Comparison of ENCODE assay signal across 8 cellular contexts in the genomic region with DNA sequence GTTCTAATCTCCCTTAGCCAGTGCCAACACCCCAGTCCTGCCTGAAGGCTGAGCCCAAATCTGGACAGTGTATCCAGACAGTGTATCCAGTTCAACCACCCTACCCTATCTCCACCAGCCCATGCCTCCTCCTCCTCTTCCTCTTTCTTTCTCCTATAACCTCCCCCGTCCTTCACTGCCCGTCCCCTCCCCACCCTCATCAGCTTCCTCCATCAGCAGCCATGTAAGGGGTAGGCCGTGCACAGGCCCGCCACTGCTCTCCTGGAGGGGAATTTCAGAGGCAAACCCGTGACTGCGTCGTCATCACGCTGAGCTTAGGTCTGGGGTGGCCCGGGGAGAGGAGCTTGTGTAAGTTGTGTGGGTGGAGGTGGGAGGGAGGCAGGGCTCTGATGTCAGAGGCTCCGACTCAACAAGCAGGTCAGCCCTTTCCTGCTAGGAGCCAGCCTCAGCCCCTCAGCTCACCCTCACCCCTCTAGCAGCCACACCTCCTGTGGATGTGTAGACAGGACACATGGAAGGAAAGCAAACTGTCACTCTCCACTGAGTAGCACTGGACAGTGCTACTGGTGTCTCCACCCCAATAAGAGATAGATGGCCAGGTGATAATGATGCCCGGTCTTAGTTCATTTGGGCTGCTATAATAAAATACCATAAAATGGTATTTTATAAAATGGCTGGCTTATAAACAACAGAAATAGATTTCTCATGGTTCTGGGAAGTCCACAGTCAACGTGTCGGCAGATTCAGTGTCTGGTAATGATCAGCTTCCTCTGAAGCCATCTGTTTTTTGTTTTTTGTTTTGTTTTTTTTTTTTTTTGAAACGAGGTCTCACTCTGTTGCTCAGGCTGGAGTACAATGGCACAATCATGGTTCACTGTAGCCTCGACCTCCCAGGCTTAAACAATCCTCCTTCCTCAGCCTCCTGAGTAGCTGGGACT. TPM values are rescaled to one million over a fixed set of nuclear protein-coding genes. Genes with fewer than 3 reads are reported as not detected.
DNase-seq lines count a peak whose midpoint lies in the region; ATAC-seq and TF ChIP-seq lines count a peak whose summit lies in the region.

No MANE protein-coding gene starts in this region.

- H3K36me3 ChIP-seq in WERI-Rb-1 = no peaks in the 10 kb centered on the region

- CTCF ChIA-PET in T-cell (lab: Charles Lee) = interaction anchor here (0.6 to 1.5 kb wide), 20 partner anchors 10 to 168 kb away, joined by 3 to 19 read pairs (median 4); no protein-coding TSS in a partner anchor

- POLR2A ChIA-PET in T-cell (lab: Charles Lee) = interaction anchor here (0.5 to 1.5 kb wide), 8 partner anchors 11 to 894 kb away, joined by 3 to 13 read pairs (median 7); no protein-coding TSS in a partner anchor
- POLR2A ChIA-PET in activated naive CD8-positive, alpha-beta T cell treated with anti-CD3 and anti-CD28 coated beads, Interleukin-2, amount 10 ng/mL, durations not matched to agents 7 days and 5 days (lab: Charles Lee) = interaction anchor here (0.7 to 3.2 kb wide), 14 partner anchors 9 to 63 kb away, joined by 3 to 39 read pairs (median 3); partner anchors contain the start of gene IRF2BPL

- peaks cover 7% of the 10 kb centered on the region for H3K9me3 ChIP-seq in WERI-Rb-1 (ENCODE audit: severe bottlenecking)

- H3K36me3 Mint-ChIP-seq in T-cell = peaks cover 6% of the 10 kb centered on the region
- peaks cover 4% of the 10 kb centered on the region for H3K36me3 Mint-ChIP-seq in activated naive CD8-positive, alpha-beta T cell treated with anti-CD3 and anti-CD28 coated beads, Interleukin-2, amount 10 ng/mL, durations not matched to agents 7 days and 5 days

- peaks cover 0 to 7% (median 6%) of the 10 kb centered on the region in 3 donors for H3K9me3 Mint-ChIP-seq in T-cell
- peaks cover 10% of the 10 kb centered on the region for H3K9me3 Mint-ChIP-seq in activated naive CD8-positive, alpha-beta T cell treated with anti-CD3 and anti-CD28 coated beads, Interleukin-2, amount 10 ng/mL, durations not matched to agents 7 days and 5 days

- peak in 33 of 34 experiments; percentile 44 to 89 (median 80) for DNase-seq in T-cell
- DNase-seq in activated naive CD8-positive, alpha-beta T cell treated with anti-CD3 and anti-CD28 coated beads, Interleukin-2, amount 10 ng/mL, durations not matched to agents 7 days and 5 days = peak; percentile 73
- no peak for DNase-seq in left lobe of liver (ENCODE audit: low spot score)
- peak; percentile 77 to 90 for DNase-seq in stimulated activated CD8-positive, alpha-beta memory T cell treated with anti-CD3 and anti-CD28 coated beads, Interleukin-15, amount 100 ng/mL, for 4 hours (ENCODE audit: low read depth in 2 of 2)
- DNase-seq in NCI-H1048 (lab: John Stamatoyannopoulos, UW) = no peak
- DNase-seq in WERI-Rb-1 = no peak

- no peak overlapping the region for H3K27ac ChIP-seq in WERI-Rb-1

- TF ChIP-seq CTCF in WERI-Rb-1 (IDR thresholded peaks at IDR 0.05; ENCODE audit: low read depth, low read length) = no peak

- H3K27me3 Mint-ChIP-seq in T-cell = no peaks in the 10 kb centered on the region
- no peaks in the 10 kb centered on the region for H3K27me3 Mint-ChIP-seq in activated naive CD8-positive, alpha-beta T cell treated with anti-CD3 and anti-CD28 coated beads, Interleukin-2, amount 10 ng/mL, durations not matched to agents 7 days and 5 days

- peaks cover 15 to 21% (median 19%) of the 10 kb centered on the region in 3 donors for H3K4me1 Mint-ChIP-seq in T-cell
- peaks cover 30% of the 10 kb centered on the region for H3K4me1 Mint-ChIP-seq in activated naive CD8-positive, alpha-beta T cell treated with anti-CD3 and anti-CD28 coated beads, Interleukin-2, amount 10 ng/mL, durations not matched to agents 7 days and 5 days

- peak overlapping the region in 1 of 3 donors; percentile 22 for H3K4me3 Mint-ChIP-seq in T-cell
- H3K4me3 Mint-ChIP-seq in activated naive CD8-positive, alpha-beta T cell treated with anti-CD3 and anti-CD28 coated beads, Interleukin-2, amount 10 ng/mL, durations not matched to agents 7 days and 5 days = peak overlapping the region; percentile 72

- H3K4me3 ChIP-seq in WERI-Rb-1 (ENCODE audit: low read depth, low read length) = no peak overlapping the region

- ATAC-seq in GM18519 (IDR thresholded peaks at IDR 0.05; ENCODE audit: low FRiP score, unreplicated experiment) (peak; percentile 72), HG03039 (IDR thresholded peaks at IDR 0.05; ENCODE audit: unreplicated experiment) (peak; percentile 87), T-cell (replicated peaks in 1 of 4) (peak; percentile 83 to 98 (median 87)), left lobe of liver (peak; percentile 53)
- peak; percentile 98 for ATAC-seq in activated naive CD8-positive, alpha-beta T cell treated with anti-CD3 and anti-CD28 coated beads, Interleukin-2, amount 10 ng/mL, durations not matched to agents 7 days and 5 days (ENCODE audit: low read depth)

- no peaks in the 10 kb centered on the region for H3K27me3 ChIP-seq in WERI-Rb-1 (ENCODE audit: insufficient read depth, low read depth, severe bottlenecking)

- H3K27ac Mint-ChIP-seq in T-cell = peak overlapping the region; percentile 72 to 76
- peak overlapping the region; percentile 94 for H3K27ac Mint-ChIP-seq in activated naive CD8-positive, alpha-beta T cell treated with anti-CD3 and anti-CD28 coated beads, Interleukin-2, amount 10 ng/mL, durations not matched to agents 7 days and 5 days

RNA-seq across cellular contexts. Expression of gene IRF2BPL, which starts 50.4 kb away (rescaled TPM):
- total RNA-seq in T-cell = 10 to 100 TPM; 32.6 to 50.4 (median 38.8) TPM
- 10 to 100 TPM; 38.5 to 41.0 TPM for total RNA-seq in activated naive CD8-positive, alpha-beta T cell treated with anti-CD3 and anti-CD28 coated beads, Interleukin-2, amount 10 ng/mL, durations not matched to agents 7 days and 5 days
- total RNA-seq in left lobe of liver = 18.1 TPM

Comparison
In these comparisons a context has a peak if more than half of its experiments do, and no peak if none do; other contexts are left out.
1. DNase-seq: peak in T-cell (33 of 34), activated naive CD8-positive, alpha-beta T cell treated with anti-CD3 and anti-CD28 coated beads, Interleukin-2, amount 10 ng/mL, durations not matched to agents 7 days and 5 days (single experiment) and stimulated activated CD8-positive, alpha-beta memory T cell treated with anti-CD3 and anti-CD28 coated beads, Interleukin-15, amount 100 ng/mL, for 4 hours (2 of 2); none in left lobe of liver (single experiment), NCI-H1048 (single experiment) and WERI-Rb-1 (single experiment).
2. Peak in every context shown above with its lines, with median percentiles within 50 percentile points of each other: ATAC-seq.